2 cellular contexts compared by ENCODE assay signal in the genomic region with DNA sequence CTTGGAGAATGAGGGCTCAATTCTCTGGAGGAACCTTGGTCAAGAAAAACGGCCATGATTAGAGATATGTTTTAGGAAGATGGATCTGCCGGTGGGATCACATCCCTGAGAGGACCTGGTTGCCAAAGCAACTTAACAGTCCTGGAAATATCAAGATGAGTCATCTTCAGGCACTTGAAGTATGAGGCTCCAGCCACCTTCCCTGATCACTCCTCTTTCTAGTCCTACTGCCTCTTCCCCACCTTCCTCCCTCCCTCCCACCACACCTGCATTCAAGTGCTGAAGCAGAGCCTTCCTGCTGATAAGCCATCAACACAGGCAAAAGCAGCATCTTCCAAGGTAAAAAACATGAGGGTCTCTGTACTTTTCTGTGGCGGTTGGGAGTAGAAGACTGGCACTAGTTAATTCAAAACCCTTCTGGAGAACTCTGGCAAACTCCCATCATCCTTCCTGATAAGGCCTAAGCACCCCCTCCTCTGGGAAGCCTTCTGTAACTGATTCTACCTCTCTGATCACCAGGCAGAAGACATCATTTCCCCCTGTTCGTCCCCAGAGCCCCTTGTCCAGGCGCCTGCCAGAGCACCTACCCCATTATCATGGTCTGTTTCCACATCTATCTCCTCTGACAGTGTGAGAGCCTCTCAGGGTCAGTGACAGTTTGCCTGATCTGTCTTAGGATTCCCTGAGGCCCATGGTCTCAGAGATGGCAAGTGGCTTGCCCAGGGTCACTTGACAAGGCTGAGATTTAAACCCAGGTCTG.
TF ChIP-seq lines count a peak whose summit lies in the region.

No MANE protein-coding gene starts in this region.

TF ChIP-seq in IMR-90, 13 proteins besides CTCF, POLR2A, EP300 and RAD21:
- no peak for TF ChIP-seq CHD1 (IDR thresholded peaks at IDR 0.05; ENCODE audit: low read depth, low read length)
- TF ChIP-seq MAZ (IDR thresholded peaks at IDR 0.05; ENCODE audit: borderline replicate concordance, low read depth, low read length) = no peak
- no peak for TF ChIP-seq SMC3 (IDR thresholded peaks at IDR 0.05; ENCODE audit: low read depth, low read length)
- TF ChIP-seq FOS (IDR thresholded peaks at IDR 0.05; ENCODE audit: low read depth, low read length) = no peak
- no peak for TF ChIP-seq NFE2L2 (IDR thresholded peaks at IDR 0.05; ENCODE audit: low read depth, low read length)
- no peak for TF ChIP-seq MXI1 (IDR thresholded peaks at IDR 0.05; ENCODE audit: borderline replicate concordance, low read depth, low read length)
- TF ChIP-seq CEBPB (IDR thresholded peaks at IDR 0.05; ENCODE audit: low read depth, low read length) = no peak

TF ChIP-seq in K562, 482 proteins besides CTCF, POLR2A, EP300 and RAD21:
- TF ChIP-seq FOSL1 (tag; conservative IDR thresholded peaks at IDR 0.05) (0 out of 2 replicates have a peak, but pooled peaks have one; percentile 20), RFX1 (IDR thresholded peaks at IDR 0.05) (peak; percentile 43; the same call in 1 of the 2 replicates), KLF10 (CRISPR knock-in tag; IDR thresholded peaks at IDR 0.05) (no peak)
TF ChIP-seq in K562: peak in this region for 2.
